Comparison of ENCODE assay signal across 11 cellular contexts in genomic region chr18:48875314-48875941, GRCh38.
"Had no signal": no experiment of that assay in that cellular context is flagged by ENCODE, and none has a peak within 500 bp of the region (broad histone marks: within the 10 kb centered on the region; RNA-seq: fewer than 3 reads in every experiment).

No MANE protein-coding gene starts in this region.

- H3K27me3 Mint-ChIP-seq: activated naive CD4-positive, alpha-beta T cell treated with anti-CD3 and anti-CD28 coated beads, Interleukin-2, amount 50 U/mL, for 24 hours had no signal

- H3K9me3 ChIP-seq: left lung, upper lobe of left lung had no signal

- H3K27ac ChIP-seq: brain microvascular endothelial cell, left lung, upper lobe of left lung had no signal

- H3K4me3 Mint-ChIP-seq: activated naive CD4-positive, alpha-beta T cell treated with anti-CD3 and anti-CD28 coated beads, Interleukin-2, amount 50 U/mL, for 24 hours; T-helper 1 cell treated with Interleukin-12 subunit alpha and Interleukin-12 subunit beta and Interleukin-4 antibody, amounts not matched to agents 30 μg/mL and 1 μg/mL, for 36 hours had no signal

- H3K4me3 ChIP-seq: left lung, upper lobe of left lung had no signal

- H3K27me3 ChIP-seq: brain microvascular endothelial cell, left lung, upper lobe of left lung had no signal

- H3K27ac Mint-ChIP-seq: activated naive CD4-positive, alpha-beta T cell treated with anti-CD3 and anti-CD28 coated beads, Interleukin-2, amount 50 U/mL, for 24 hours; T-helper 1 cell treated with Interleukin-12 subunit alpha and Interleukin-12 subunit beta and Interleukin-4 antibody, amounts not matched to agents 30 μg/mL and 1 μg/mL, for 36 hours had no signal

- ATAC-seq: left lung, SK-N-SH treated with all-trans-retinoic acid at 6 μM for 48 hours had no signal

- H3K36me3 Mint-ChIP-seq: activated naive CD4-positive, alpha-beta T cell treated with anti-CD3 and anti-CD28 coated beads, Interleukin-2, amount 50 U/mL, for 24 hours had no signal

- DNase-seq: activated CD4-positive, alpha-beta T cell treated with anti-CD3 and anti-CD28 coated beads for 48 hours; activated CD8-positive, alpha-beta memory T cell treated with anti-CD3 and anti-CD28 coated beads for 24 hours; brain microvascular endothelial cell; foreskin melanocyte; head of caudate nucleus; stimulated activated naive CD4-positive, alpha-beta T cell treated with Interleukin-2 at 50 U/mL for 16 hours; upper lobe of left lung had no signal

- H3K36me3 ChIP-seq: brain microvascular endothelial cell, left lung, upper lobe of left lung had no signal

- H3K9me3 Mint-ChIP-seq: activated naive CD4-positive, alpha-beta T cell treated with anti-CD3 and anti-CD28 coated beads, Interleukin-2, amount 50 U/mL, for 24 hours; T-helper 1 cell treated with Interleukin-12 subunit alpha and Interleukin-12 subunit beta and Interleukin-4 antibody, amounts not matched to agents 30 μg/mL and 1 μg/mL, for 36 hours had no signal
